17 cellular contexts compared by ENCODE assay signal in genomic region chr14:69634871-69635270, GRCh38. TPM values are rescaled to one million over a fixed set of nuclear protein-coding genes. Genes with fewer than 3 reads are reported as not detected.
A peak's percentile ranks its signal among the peaks of the same experiment; 100 is the strongest.
DNase-seq lines count a peak whose midpoint lies in the region; ATAC-seq, FAIRE-seq and TF ChIP-seq lines count a peak whose summit lies in the region.
"Had no signal": no experiment of that assay in that cellular context is flagged by ENCODE, and none has a peak within 500 bp of the region (broad histone marks: within the 10 kb centered on the region; RNA-seq: fewer than 3 reads in every experiment).

No MANE protein-coding gene starts in this region.

- FAIRE-seq in GM12891 (lab: Jason Lieb, UNC) = peak; percentile 45
- FAIRE-seq: endothelial cell of umbilical vein had no signal

- H2AK5ac ChIP-seq in mesendoderm (ENCODE audit: low read length) = no peak overlapping the region

- no peak overlapping the region for H2BK15ac ChIP-seq in mesendoderm (replicated peaks; ENCODE audit: low read depth)

- TF ChIP-seq CTCF in adrenal gland (IDR thresholded peaks at IDR 0.05) = no peak
- no peak for TF ChIP-seq CTCF in osteocyte (IDR thresholded peaks at IDR 0.05)

- peaks cover 73 to 100% (median 89%) of the 10 kb centered on the region in 10 experiments for H3K4me1 ChIP-seq in BLaER1 treated with 17β-estradiol and CSF1 and Interleukin-3, amounts not matched to agents 10 nM and 100 nM
- H3K4me1 ChIP-seq in adrenal gland (replicated peaks in 1 of 2) (peaks cover 72 to 91% of the 10 kb centered on the region in 2 donors), mesendoderm (ENCODE audit: control insufficient read depth, low read depth, low read length) (peaks cover 14% of the 10 kb centered on the region)
- H3K4me1 ChIP-seq: HAP-1 had no signal

- H3K9me3 Mint-ChIP-seq in osteocyte (ENCODE audit: unreplicated experiment) = no peaks in the 10 kb centered on the region

- H2BK120ac ChIP-seq in mesendoderm (ENCODE audit: low read depth, low read length) = no peak overlapping the region

- H3K27ac Mint-ChIP-seq in osteocyte (ENCODE audit: unreplicated experiment) = peak overlapping the region; percentile 78

- peaks cover 0 to 14% (median 6%) of the 10 kb centered on the region in 11 experiments; a peak in 17 of 22 replicates for H3K9me3 ChIP-seq in BLaER1 treated with 17β-estradiol and CSF1 and Interleukin-3, amounts not matched to agents 10 nM and 100 nM (replicated peaks in 1 of 11)
- H3K9me3 ChIP-seq in adrenal gland (replicated peaks in 1 of 3) = no peaks in the 10 kb centered on the region
- H3K9me3 ChIP-seq: HAP-1, left lung had no signal

- H3K18ac ChIP-seq in mesendoderm (ENCODE audit: low read length) = no peak overlapping the region

- H3K23ac ChIP-seq in mesendoderm (ENCODE audit: low read length) = no peak overlapping the region

- no peak overlapping the region for H3K4me3 Mint-ChIP-seq in osteocyte (ENCODE audit: unreplicated experiment)

- no peaks in the 10 kb centered on the region for H3K27me3 Mint-ChIP-seq in osteocyte (ENCODE audit: unreplicated experiment)

- H3K4me3 ChIP-seq in BLaER1 treated with 17β-estradiol and CSF1 and Interleukin-3, amounts not matched to agents 10 nM and 100 nM = no peak overlapping the region
- H3K4me3 ChIP-seq in adrenal gland (no peak overlapping the region), mesendoderm (ENCODE audit: low read length) (no peak overlapping the region)
- H3K4me3 ChIP-seq: HAP-1, left lung had no signal

- no peak overlapping the region for H4K5ac ChIP-seq in mesendoderm (ENCODE audit: low read length)

- H4K20me1 ChIP-seq in BLaER1 treated with 17β-estradiol and CSF1 and Interleukin-3, amounts not matched to agents 10 nM and 100 nM = peaks cover 81 to 100% (median 96%) of the 10 kb centered on the region in 11 experiments

- H3K36me3 ChIP-seq in BLaER1 treated with 17β-estradiol and CSF1 and Interleukin-3, amounts not matched to agents 10 nM and 100 nM = peaks cover 0 to 14% (median 5%) of the 10 kb centered on the region in 11 experiments; a peak in 9 of 22 replicates
- H3K36me3 ChIP-seq in adrenal gland (replicated peaks in 1 of 2) (no peaks in the 10 kb centered on the region), mesendoderm (ENCODE audit: control insufficient read depth, insufficient read depth, low read length) (no peaks in the 10 kb centered on the region)
- H3K36me3 ChIP-seq: HAP-1, left lung had no signal

- no peaks in the 10 kb centered on the region for H3K27me3 ChIP-seq in BLaER1 treated with 17β-estradiol and CSF1 and Interleukin-3, amounts not matched to agents 10 nM and 100 nM
- H3K27me3 ChIP-seq in adrenal gland (no peaks in the 10 kb centered on the region), mesendoderm (ENCODE audit: insufficient read depth, low read length, poor library complexity) (no peaks in the 10 kb centered on the region)
- H3K27me3 ChIP-seq: left lung had no signal

- 75 to 87% (median 83%) methylated on average over 2 of the region's 2 CpGs for WGBS in adrenal gland, 4 donors
- WGBS in mesendoderm (ENCODE audit: extremely low coverage, insufficient coverage, low lambda C conversion rate) = 100% methylated on average over 2 of the region's 2 CpGs

- TF ChIP-seq POLR2A in GM12891 (IDR thresholded peaks at IDR 0.05; ENCODE audit: low read depth, low read length) = no peak
- no peak for TF ChIP-seq POLR2A in adrenal gland (IDR thresholded peaks at IDR 0.05)

- H3K27ac ChIP-seq in BLaER1 treated with 17β-estradiol and CSF1 and Interleukin-3, amounts not matched to agents 10 nM and 100 nM = peak overlapping the region in 4 of 11 experiments; percentile 9 to 44 (median 28); a peak in 2 of 22 replicates
- H3K27ac ChIP-seq in adrenal gland = peak overlapping the region in 3 of 5 donors; percentile 2 to 87 (median 83)
- no peak overlapping the region for H3K27ac ChIP-seq in mesendoderm (ENCODE audit: low read depth, low read length)
- H3K27ac ChIP-seq: VCaP had no signal

- no peak overlapping the region for H2BK5ac ChIP-seq in mesendoderm (ENCODE audit: low read length)

- no peak overlapping the region for H3K56ac ChIP-seq in mesendoderm (ENCODE audit: low read length)

- H3K79me1 ChIP-seq in mesendoderm (ENCODE audit: low read length) = peaks cover 2% of the 10 kb centered on the region

- peaks cover 90% of the 10 kb centered on the region for H3K4me1 Mint-ChIP-seq in osteocyte (ENCODE audit: unreplicated experiment)

- DNase-seq in GM12891 (ENCODE audit: insufficient read length, low spot score) = no peak
- no peak for DNase-seq in adrenal gland
- no peak for DNase-seq in osteocyte (ENCODE audit: extremely low spot score, unreplicated experiment)
- no peak for DNase-seq in mesendoderm
- DNase-seq in NCI-H748 treated with DMSO at 0.1 percent for 48 hours (lab: John Stamatoyannopoulos, UW) = no peak
- DNase-seq: caudate nucleus, GF-D8, left lung, NCI-H1105 treated with DMSO at 0.1 percent for 48 hours, NCI-H526 treated with DMSO at 0.1 percent for 48 hours, SHP77 had no signal

- no peaks in the 10 kb centered on the region for H3K36me3 Mint-ChIP-seq in osteocyte (ENCODE audit: unreplicated experiment)

- H3K9ac ChIP-seq in BLaER1 treated with 17β-estradiol and CSF1 and Interleukin-3, amounts not matched to agents 10 nM and 100 nM = no peak overlapping the region
- no peak overlapping the region for H3K9ac ChIP-seq in mesendoderm (ENCODE audit: low read length)
- H3K9ac ChIP-seq: parathyroid adenoma had no signal

- no peak overlapping the region for H4K8ac ChIP-seq in mesendoderm (ENCODE audit: low read depth, low read length)

- no peak overlapping the region for H3K4ac ChIP-seq in mesendoderm (ENCODE audit: low read depth, low read length)

- peak overlapping the region; percentile 61 to 99 (median 78) for H3K4me2 ChIP-seq in BLaER1 treated with 17β-estradiol and CSF1 and Interleukin-3, amounts not matched to agents 10 nM and 100 nM
- H3K4me2 ChIP-seq in mesendoderm (ENCODE audit: low read length) = no peak overlapping the region

- intact Hi-C loops in adrenal gland (cut with DNase I) = no loop called here

- H3K79me2 ChIP-seq in mesendoderm (ENCODE audit: control insufficient read depth, insufficient read depth, low read length) = no peaks in the 10 kb centered on the region

- no peak for ATAC-seq in GM19324 (IDR thresholded peaks at IDR 0.05; ENCODE audit: low FRiP score, unreplicated experiment)
- ATAC-seq: left lung had no signal

TF ChIP-seq in GM12891, 5 proteins besides CTCF, POLR2A, EP300 and RAD21:
- TF ChIP-seq PAX5 (IDR thresholded peaks at IDR 0.05; ENCODE audit: insufficient read depth, low read length, severe bottlenecking) = no peak
- TF ChIP-seq SPI1 (IDR thresholded peaks at IDR 0.05; ENCODE audit: low read depth, low read length) = no peak
- TF ChIP-seq POU2F2 (IDR thresholded peaks at IDR 0.05; ENCODE audit: low read depth, low read length) = no peak
- no peak for TF ChIP-seq TAF1 (IDR thresholded peaks at IDR 0.05; ENCODE audit: low read depth, low read length)
- TF ChIP-seq POLR2AphosphoS5 (IDR thresholded peaks at IDR 0.05; ENCODE audit: low read depth, low read length) = no peak

RNA-seq across cellular contexts. Expression of gene SUSD6, which starts 23.5 kb away (rescaled TPM):
- 24.1 TPM for polyA plus RNA-seq in GM12891 (2012; ENCODE audit: low read depth, missing spikeins)
- total RNA-seq in adrenal gland (10 to 100 TPM; 33.3 to 75.5 (median 52.0) TPM), osteocyte (30.6 and 31.2 TPM in 2 replicates)
- 10 to 100 TPM in 1 of 3 donors, 1 to 10 TPM in 2; 7.8 to 22.8 (median 9.3) TPM for polyA plus RNA-seq in adrenal gland
- polyA plus RNA-seq in mesendoderm (2013, experiment 1 of 2) = 2.9 TPM
- polyA plus RNA-seq in mesendoderm (2013, experiment 2 of 2) = 2.6 TPM
